In genomic region chrX:110318664-110318968, GRCh38 we compare ENCODE assay signal across 8 cellular contexts. TPM values are rescaled to one million over a fixed set of nuclear protein-coding genes. Genes with fewer than 3 reads are reported as not detected.
DNase-seq lines count a peak whose midpoint lies in the region; ATAC-seq, FAIRE-seq and TF ChIP-seq lines count a peak whose summit lies in the region.

No MANE protein-coding gene starts in this region.

- no peak for TF ChIP-seq EP300 in K562 (IDR thresholded peaks at IDR 0.05; ENCODE audit: low read length)

- H3K27me3 Mint-ChIP-seq in activated T-cell treated with anti-CD3 and anti-CD28 coated beads, Interleukin-2, amount 50 U/mL, for 24 hours: peaks cover 16% of the 10 kb centered on the region

- peak overlapping the region; percentile 85 for H3K4me3 Mint-ChIP-seq in activated T-cell treated with anti-CD3 and anti-CD28 coated beads, Interleukin-2, amount 50 U/mL, for 24 hours

- H3K4me1 Mint-ChIP-seq in activated T-cell treated with anti-CD3 and anti-CD28 coated beads, Interleukin-2, amount 50 U/mL, for 24 hours (ENCODE audit: low read depth): peaks cover 20% of the 10 kb centered on the region

- no peak overlapping the region for H2BK5ac ChIP-seq in mesendoderm (ENCODE audit: low read length)

- H4K5ac ChIP-seq in mesendoderm (ENCODE audit: low read length): no peak overlapping the region

- intact Hi-C loops in K562 (cut with micrococcal nuclease): loop anchor here (2.0 to 5.0 kb wide), 3 partner anchors 84 to 141 kb away; no protein-coding TSS in a partner anchor

- no peaks in the 10 kb centered on the region for H3K9me1 ChIP-seq in K562 (ENCODE audit: control insufficient read depth, insufficient read depth, low read length)

- DNase-seq in activated T-cell treated with anti-CD3 and anti-CD28 coated beads, Interleukin-2, amount 50 U/mL, for 24 hours: no peak
- DNase-seq in activated T-cell treated with anti-CD3 and anti-CD28 coated beads for 4 hours (no peak), K562 (ENCODE audit: extremely low read depth in 1 of 4, low spot score in 3 of 4) (no peak), mesendoderm (no peak), islet precursor cell (no peak), retina (no peak), NCI-H526 (lab: John Stamatoyannopoulos, UW) (no peak)

- no peak overlapping the region for H2BK15ac ChIP-seq in mesendoderm (replicated peaks; ENCODE audit: low read depth)

- H3K79me1 ChIP-seq in mesendoderm (ENCODE audit: low read length): no peaks in the 10 kb centered on the region

- no peak for TF ChIP-seq CTCF in K562 (IDR thresholded peaks at IDR 0.05 in 2 of 3, conservative IDR thresholded peaks at IDR 0.05 in 1 of 3; ENCODE audit: insufficient read depth in 2 of 3, low read depth in 1 of 3, low read length in 3 of 3)

- H4K8ac ChIP-seq in mesendoderm (ENCODE audit: low read depth, low read length): no peak overlapping the region

- no peak for FAIRE-seq in K562 (lab: Jason Lieb, UNC)

- H3K79me2 ChIP-seq in K562 (ENCODE audit: control insufficient read depth, insufficient read depth, low read length) (peaks cover 49% of the 10 kb centered on the region), mesendoderm (ENCODE audit: control insufficient read depth, insufficient read depth, low read length) (no peaks in the 10 kb centered on the region)

- peaks cover 7% of the 10 kb centered on the region for H3K36me3 Mint-ChIP-seq in activated T-cell treated with anti-CD3 and anti-CD28 coated beads, Interleukin-2, amount 50 U/mL, for 24 hours (ENCODE audit: low read depth)

- H3K27me3 ChIP-seq in HUES64 (ENCODE audit: insufficient read depth, low read length): no peaks in the 10 kb centered on the region; the same call in 1 of the 2 replicates
- no peaks in the 10 kb centered on the region for H3K27me3 ChIP-seq in K562 (ENCODE audit: control insufficient read depth in 2 of 2, insufficient read depth in 2 of 2, low read length in 2 of 2)
- no peaks in the 10 kb centered on the region for H3K27me3 ChIP-seq in mesendoderm (ENCODE audit: insufficient read depth, low read length, poor library complexity)

- 12% methylated on average over 3 of the region's 4 CpGs for WGBS in HUES64
- 4% methylated on average over 4 of the region's 4 CpGs for whole genome bisulfite sequencing in K562 (ENCODE audit: insufficient coverage, low coverage, missing lambda C conversion rate)
- no CpG with 5 or more reads among the region's 4 CpGs for WGBS in mesendoderm (ENCODE audit: extremely low coverage, insufficient coverage, low lambda C conversion rate)

- in situ Hi-C loops in K562 (cut with MboI): no loop called here

- no peak overlapping the region for H2BK120ac ChIP-seq in mesendoderm (ENCODE audit: low read depth, low read length)

- CTCF ChIA-PET in K562 (lab: Yijun Ruan, JAX; ENCODE audit: low intra/inter-chr PET ratio): no interaction called here

- H3K56ac ChIP-seq in mesendoderm (ENCODE audit: low read length): peak overlapping the region; percentile 78

- no peak for TF ChIP-seq POLR2A in K562 (conservative IDR thresholded peaks at IDR 0.05)

- H3K23ac ChIP-seq in mesendoderm (ENCODE audit: low read length): no peak overlapping the region

- H3K9ac ChIP-seq in HUES64 (ENCODE audit: low read depth, low read length) (peak overlapping the region; percentile 88), K562 (ENCODE audit: insufficient read depth in 1 of 2, low read depth in 2 of 2, low read length in 2 of 2) (peak overlapping the region; percentile 92 to 95), mesendoderm (ENCODE audit: low read length) (peak overlapping the region; percentile 29)

- no peak overlapping the region for H2AK5ac ChIP-seq in mesendoderm (ENCODE audit: low read length)

- peak overlapping the region; percentile 84 for H3K4me3 ChIP-seq in HUES64 (ENCODE audit: low read length)
- peak overlapping the region; percentile 95 for H3K4me3 ChIP-seq in K562
- no peak overlapping the region for H3K4me3 ChIP-seq in mesendoderm (ENCODE audit: low read length)

- no peak for TF ChIP-seq RAD21 in K562 (CRISPR knock-in tag; conservative IDR thresholded peaks at IDR 0.05 in 1 of 2, IDR thresholded peaks at IDR 0.05 in 1 of 2)

- POLR2A ChIA-PET in K562 (lab: Yijun Ruan, JAX): interaction anchor here (0.8 to 1.7 kb wide), 4 partner anchors 23 to 158 kb away, joined by 3 to 4 read pairs (median 4); no protein-coding TSS in a partner anchor

- ATAC-seq in K562: peak; percentile 7

- H3K9me3 ChIP-seq in HUES64 (ENCODE audit: insufficient read depth, low read depth, low read length): no peaks in the 10 kb centered on the region
- H3K9me3 ChIP-seq in K562 (replicated peaks; ENCODE audit: control insufficient read depth, insufficient read depth, low read depth, low read length): no peaks in the 10 kb centered on the region

- H3K18ac ChIP-seq in mesendoderm (ENCODE audit: low read length): peak overlapping the region; percentile 56

- H3K27ac ChIP-seq in HUES64 (ENCODE audit: low read depth, low read length): no peak overlapping the region
- H3K27ac ChIP-seq in K562 (ENCODE audit: extremely low read depth, low read depth, low read length): peak overlapping the region; percentile 90
- no peak overlapping the region for H3K27ac ChIP-seq in mesendoderm (ENCODE audit: low read depth, low read length)

- peak overlapping the region; percentile 96 for H3K27ac Mint-ChIP-seq in activated T-cell treated with anti-CD3 and anti-CD28 coated beads, Interleukin-2, amount 50 U/mL, for 24 hours

- peaks cover 23% of the 10 kb centered on the region for H3K4me1 ChIP-seq in HUES64 (ENCODE audit: insufficient read depth, low read length)
- peaks cover 3 to 30% of the 10 kb centered on the region in 2 experiments; a peak in 2 of 5 replicates for H3K4me1 ChIP-seq in K562 (replicated peaks in 1 of 2; ENCODE audit: control insufficient read depth in 2 of 2, insufficient read depth in 2 of 2, low read length in 2 of 2)
- H3K4me1 ChIP-seq in mesendoderm (ENCODE audit: control insufficient read depth, low read depth, low read length): no peaks in the 10 kb centered on the region

- no peaks in the 10 kb centered on the region for H3K36me3 ChIP-seq in HUES64 (ENCODE audit: insufficient read depth, low read length)
- peaks cover 2% of the 10 kb centered on the region; the same call in 1 of the 3 replicates for H3K36me3 ChIP-seq in K562 (ENCODE audit: control insufficient read depth, insufficient read depth, low read length)
- H3K36me3 ChIP-seq in mesendoderm (ENCODE audit: control insufficient read depth, insufficient read depth, low read length): no peaks in the 10 kb centered on the region

- H3K9me3 Mint-ChIP-seq in activated T-cell treated with anti-CD3 and anti-CD28 coated beads, Interleukin-2, amount 50 U/mL, for 24 hours: no peaks in the 10 kb centered on the region

- H2AFZ ChIP-seq in K562 (ENCODE audit: low read depth, low read length): peak overlapping the region; percentile 87

- TSS peak; percentile 95 for BruUV-seq in K562 (replicated peaks; lab: Mats Ljungman, UMichigan)

- peak overlapping the region; percentile 95 for H3K4me2 ChIP-seq in K562 (ENCODE audit: insufficient read depth, low read length)
- H3K4me2 ChIP-seq in mesendoderm (ENCODE audit: low read length): peak overlapping the region; percentile 39

- H3K4ac ChIP-seq in mesendoderm (ENCODE audit: low read depth, low read length): no peak overlapping the region

- peaks cover 12% of the 10 kb centered on the region for H4K20me1 ChIP-seq in K562 (replicated peaks; ENCODE audit: control insufficient read depth, insufficient read depth, low read length)

RNA-seq across cellular contexts. Expression of gene AMMECR1, which starts 0.7 kb away (rescaled TPM):
- 13.2 TPM for polyA plus RNA-seq in HUES64 (2013, experiment 1 of 2)
- 12.5 TPM for polyA plus RNA-seq in HUES64 (2013, experiment 2 of 2)
- 9.3 and 29.0 TPM in 2 replicates for total RNA-seq in K562 (2011; cell fraction: chromatin; rRNA removed; ENCODE audit: low replicate concordance)
- 9.2 and 10.7 TPM in 2 replicates for total RNA-seq in K562 (2011; cell fraction: nucleolus; rRNA removed)
- total RNA-seq in K562 (2011; cell fraction: nucleoplasm; rRNA removed): 24.3 and 40.2 TPM in 2 replicates
- total RNA-seq in K562 (2014; rRNA removed) (20.6 and 24.1 TPM in 2 replicates), K562 (2014; rRNA removed; fragmentation: Illumina TruSeq; extraction: Trizol) (34.8 and 40.7 TPM in 2 replicates), K562 (2015; rRNA removed; fragmentation: Illumina TruSeq; extraction: Trizol) (23.3 and 23.6 TPM in 2 replicates), K562 (2021) (30.5 and 33.9 TPM in 2 replicates)
- polyA plus RNA-seq in K562 (2011; rRNA removed) (29.3 and 36.7 TPM in 2 replicates), K562 (2014; fragmentation: Illumina TruSeq; extraction: Trizol) (27.6 and 35.8 TPM in 2 replicates), K562 (2014; fragmentation: Nextera tagmentation; extraction: Ambion mirVana) (10 to 100 TPM; 13.9 to 16.1 TPM), K562 (2014; rRNA removed) (17.9 and 18.6 TPM in 2 replicates)
- 15.2 and 15.6 TPM in 2 replicates for polyA plus RNA-seq in K562 (2011; cell fraction: cytosol; rRNA removed)
- polyA plus RNA-seq in K562 (2011; cell fraction: nucleus; rRNA removed): 20.0 and 20.8 TPM in 2 replicates
- polyA plus RNA-seq in K562 (2012): 12.4 and 19.0 TPM in 2 replicates
- polyA minus RNA-seq in K562 (2011; rRNA and poly(A)+ RNA removed): 40.6 TPM in 2 replicates
- polyA minus RNA-seq in K562 (2011; cell fraction: cytosol; rRNA and poly(A)+ RNA removed): 11.6 and 20.1 TPM in 2 replicates
- 34.7 and 36.0 TPM in 2 replicates for polyA minus RNA-seq in K562 (2011; cell fraction: nucleus; rRNA and poly(A)+ RNA removed)
- 12.8 TPM for polyA plus RNA-seq in mesendoderm (2013, experiment 1 of 2)
- polyA plus RNA-seq in mesendoderm (2013, experiment 2 of 2): 13.0 TPM

RNA-seq across cellular contexts. Expression of gene RTL9, which starts 40.0 kb away (rescaled TPM):
- polyA plus RNA-seq in HUES64 (2013, experiment 1 of 2): 0.10 TPM
- polyA plus RNA-seq in HUES64 (2013, experiment 2 of 2): 0.19 TPM
- 0.16 and 0.26 TPM in 2 replicates for total RNA-seq in K562 (2011; cell fraction: chromatin; rRNA removed; ENCODE audit: low replicate concordance)
- total RNA-seq in K562 (2011; cell fraction: nucleolus; rRNA removed): under 0.01 TPM in 1 of 2 replicates, not detected in the other
- 0.15 TPM in 2 replicates for total RNA-seq in K562 (2011; cell fraction: nucleoplasm; rRNA removed)
- total RNA-seq in K562 (2014; rRNA removed): 0.04 and 0.05 TPM in 2 replicates
- total RNA-seq in K562 (2014; rRNA removed; fragmentation: Illumina TruSeq; extraction: Trizol): 0.10 and 0.11 TPM in 2 replicates
- 0.04 TPM in 1 of 2 replicates, not detected in the other for total RNA-seq in K562 (2015; rRNA removed; fragmentation: Illumina TruSeq; extraction: Trizol)
- total RNA-seq in K562 (2021): 0.16 and 0.31 TPM in 2 replicates
- polyA plus RNA-seq in K562 (2011; rRNA removed): 0.03 and 0.35 TPM in 2 replicates
- 0.06 and 0.52 TPM in 2 replicates for polyA plus RNA-seq in K562 (2011; cell fraction: cytosol; rRNA removed)
- polyA plus RNA-seq in K562 (2011; cell fraction: nucleus; rRNA removed): 0.10 and 1.2 TPM in 2 replicates
- polyA plus RNA-seq in K562 (2012): 0.08 and 0.17 TPM in 2 replicates
- 0.18 and 0.22 TPM in 2 replicates for polyA plus RNA-seq in K562 (2014; fragmentation: Illumina TruSeq; extraction: Trizol)
- polyA plus RNA-seq in K562 (2014; fragmentation: Nextera tagmentation; extraction: Ambion mirVana): under 1 TPM in 1 of 2 experiments, not detected in 1; 0.06 TPM
- polyA plus RNA-seq in K562 (2014; rRNA removed): 0.11 and 0.21 TPM in 2 replicates
- 0.25 TPM in 1 of 2 replicates, not detected in the other for polyA minus RNA-seq in K562 (2011; rRNA and poly(A)+ RNA removed)
- 0.38 TPM in 1 of 2 replicates, not detected in the other for polyA minus RNA-seq in K562 (2011; cell fraction: cytosol; rRNA and poly(A)+ RNA removed)
- 0.13 TPM in 1 of 2 replicates, not detected in the other for polyA minus RNA-seq in K562 (2011; cell fraction: nucleus; rRNA and poly(A)+ RNA removed)
- 0.04 TPM for polyA plus RNA-seq in mesendoderm (2013, experiment 1 of 2)
- 0.04 TPM for polyA plus RNA-seq in mesendoderm (2013, experiment 2 of 2)

Comparison
In these comparisons a context has a peak if more than half of its experiments do, and no peak if none do; other contexts are left out.
1. H3K9ac ChIP-seq: peak in every context shown above with its lines; median percentile 94 in K562; 88 in HUES64; 29 in mesendoderm.